ENCODE assay signal across 13 cellular contexts in genomic region chr1:51285055-51285454, GRCh38. TPM values are rescaled to one million over a fixed set of nuclear protein-coding genes. Genes with fewer than 3 reads are reported as not detected.
DNase-seq lines count a peak whose midpoint lies in the region; ATAC-seq and TF ChIP-seq lines count a peak whose summit lies in the region.
"Had no signal": no experiment of that assay in that cellular context is flagged by ENCODE, and none has a peak within 500 bp of the region (broad histone marks: within the 10 kb centered on the region; RNA-seq: fewer than 3 reads in every experiment).

No MANE protein-coding gene starts in this region.

- peaks cover 17% of the 10 kb centered on the region for H3K36me3 Mint-ChIP-seq in effector memory CD8-positive, alpha-beta T cell (ENCODE audit: insufficient read depth)

- no peaks in the 10 kb centered on the region for H3K27me3 Mint-ChIP-seq in effector memory CD8-positive, alpha-beta T cell

- H3K4me3 ChIP-seq in iPS-15b (ENCODE audit: low read depth, low read length) (no peak overlapping the region), sigmoid colon (no peak overlapping the region)
- H3K4me3 ChIP-seq: heart right ventricle, thyroid gland had no signal

- no peaks in the 10 kb centered on the region for H3K9me3 Mint-ChIP-seq in effector memory CD8-positive, alpha-beta T cell

- H3K4me1 ChIP-seq in iPS-15b (ENCODE audit: control insufficient read depth, insufficient read depth, low read length): no peaks in the 10 kb centered on the region
- H3K4me1 ChIP-seq in sigmoid colon: no peaks in the 10 kb centered on the region

- WGBS in sigmoid colon, 2 donors: 76 to 89% methylated on average over 1 of the region's 1 CpG

- H3K36me3 ChIP-seq in iPS-15b (ENCODE audit: control insufficient read depth, insufficient read depth, low read length): no peaks in the 10 kb centered on the region
- H3K36me3 ChIP-seq in sigmoid colon: no peaks in the 10 kb centered on the region
- H3K36me3 ChIP-seq: thyroid gland had no signal

- peak; percentile 14 for DNase-seq in DMS79 (lab: John Stamatoyannopoulos, UW)
- no peak for DNase-seq in DMS79 treated with DMSO at 0.1 percent for 48 hours (lab: John Stamatoyannopoulos, UW)
- no peak for DNase-seq in HEK293T (ENCODE audit: extremely low spot score)
- DNase-seq in effector memory CD8-positive, alpha-beta T cell: no peak
- DNase-seq in sigmoid colon: no peak
- DNase-seq: cortex of kidney, NCI-H446 treated with DMSO at 0.1 percent for 48 hours had no signal

- no peak overlapping the region for H3K27ac ChIP-seq in sigmoid colon
- H3K27ac ChIP-seq: 22Rv1, heart right ventricle had no signal

- H3K27me3 ChIP-seq in iPS-15b (ENCODE audit: control insufficient read depth, insufficient read depth, low read length) (no peaks in the 10 kb centered on the region), sigmoid colon (no peaks in the 10 kb centered on the region)
- H3K27me3 ChIP-seq: heart right ventricle, thyroid gland had no signal

- H3K27ac Mint-ChIP-seq in effector memory CD8-positive, alpha-beta T cell: no peak overlapping the region

- peak overlapping the region; percentile 29 for H3K9ac ChIP-seq in iPS-15b (ENCODE audit: low read depth, low read length)

- no peak for TF ChIP-seq CTCF in sigmoid colon (IDR thresholded peaks at IDR 0.05)

- POLR2A ChIA-PET in HEK293T (lab: Yijun Ruan, JAX): no interaction called here

- no peaks in the 10 kb centered on the region for H3K4me1 Mint-ChIP-seq in effector memory CD8-positive, alpha-beta T cell (ENCODE audit: low read depth in 2 of 2)

- intact Hi-C loops in sigmoid colon (cut with DNase I): no loop called here

- no peak for TF ChIP-seq POLR2A in sigmoid colon (IDR thresholded peaks at IDR 0.05)

- no peaks in the 10 kb centered on the region for H3K9me3 ChIP-seq in iPS-15b (ENCODE audit: control insufficient read depth, insufficient read depth, low read length)
- no peaks in the 10 kb centered on the region for H3K9me3 ChIP-seq in sigmoid colon
- H3K9me3 ChIP-seq: heart right ventricle, thyroid gland had no signal

- peak; percentile 89 for ATAC-seq in GM21526 (IDR thresholded peaks at IDR 0.05; ENCODE audit: low FRiP score, unreplicated experiment)
- peak; percentile 92 for ATAC-seq in HG03139 (IDR thresholded peaks at IDR 0.05; ENCODE audit: unreplicated experiment)
- ATAC-seq in effector memory CD8-positive, alpha-beta T cell (replicated peaks): no peak

- no peak overlapping the region for H3K4me3 Mint-ChIP-seq in effector memory CD8-positive, alpha-beta T cell

- no peak for TF ChIP-seq EP300 in sigmoid colon (IDR thresholded peaks at IDR 0.05)

- CTCF ChIA-PET in HEK293T (lab: Yijun Ruan, JAX): no interaction called here

TF ChIP-seq in HEK293T, 16 proteins besides CTCF, POLR2A, EP300 and RAD21:
- TF ChIP-seq CTBP1 (IDR thresholded peaks at IDR 0.05; ENCODE audit: borderline replicate concordance): no peak
- no peak for TF ChIP-seq BHLHE40 (IDR thresholded peaks at IDR 0.05; ENCODE audit: borderline replicate concordance)
- no peak for TF ChIP-seq FOXM1 (IDR thresholded peaks at IDR 0.05; ENCODE audit: borderline replicate concordance)
- TF ChIP-seq ARNT (IDR thresholded peaks at IDR 0.05): no peak
- TF ChIP-seq ELF4 (IDR thresholded peaks at IDR 0.05): no peak
- TF ChIP-seq TARDBP (IDR thresholded peaks at IDR 0.05): no peak
- no peak for TF ChIP-seq ZNF384 (IDR thresholded peaks at IDR 0.05)
- no peak for TF ChIP-seq PKNOX1 (IDR thresholded peaks at IDR 0.05)
- TF ChIP-seq FOXA1 (IDR thresholded peaks at IDR 0.05): no peak
- no peak for TF ChIP-seq L3MBTL2 (conservative IDR thresholded peaks at IDR 0.05)

RNA-seq across cellular contexts. Expression of gene TTC39A, which starts 45.3 kb away (rescaled TPM):
- 1 to 10 TPM in 1 of 4 donors, under 1 TPM in 2, not detected in 1; under 0.01 to 1.4 (median 0.14) TPM for total RNA-seq in sigmoid colon
- 10 to 100 TPM; 31.2 to 71.7 (median 65.5) TPM for polyA plus RNA-seq in sigmoid colon

RNA-seq across cellular contexts. Expression of gene RNF11, which starts 49.0 kb away (rescaled TPM):
- 100 to 1,000 TPM in 2 of 4 donors, 10 to 100 TPM in 2; 85.8 to 116 (median 101) TPM for total RNA-seq in sigmoid colon
- 100 to 1,000 TPM in 2 of 3 donors, 10 to 100 TPM in 1; 44.6 to 123 (median 108) TPM for polyA plus RNA-seq in sigmoid colon
